Comparison of ENCODE assay signal across 21 cellular contexts in genomic region chr19:37926255-37926654, GRCh38.
"Had no signal": no experiment of that assay in that cellular context is flagged by ENCODE, and none has a peak within 500 bp of the region (broad histone marks: within the 10 kb centered on the region; RNA-seq: fewer than 3 reads in every experiment).

No MANE protein-coding gene starts in this region.

- DNase-seq: activated CD4-positive, alpha-beta T cell treated with anti-CD3 and anti-CD28 coated beads for 1 hour; activated CD4-positive, alpha-beta T cell treated with anti-CD3 and anti-CD28 coated beads, Interleukin-2, amount 50 U/mL, for 48 hours; activated gamma-delta T cell; erythroblast; foreskin melanocyte; nephron progenitor cell; occipital lobe; retina; stimulated activated CD4-positive, alpha-beta T cell treated with anti-CD3 and anti-CD28 coated beads, Interleukin-12 subunit alpha, Interleukin-12 subunit beta, amount 100 ng/mL, for 4 hours; stimulated activated CD4-positive, alpha-beta T cell treated with anti-CD3 and anti-CD28 coated beads, Interleukin-1b, Interleukin-23, amount 100 ng/mL, for 48 hours; stimulated activated CD8-positive, alpha-beta memory T cell treated with anti-CD3 and anti-CD28 coated beads, Interleukin-4, amount 100 ng/mL, for 48 hours; stimulated activated naive CD8-positive, alpha-beta T cell treated with anti-CD3 and anti-CD28 coated beads, Interleukin-15, Interleukin-2, amounts not matched to agents 100 U/mL and 50 U/mL, for 24 hours; T-helper 9 cell had no signal

- H3K4me3 ChIP-seq: ascending aorta, coronary artery, lung had no signal

- H3K27me3 Mint-ChIP-seq: activated naive CD4-positive, alpha-beta T cell treated with anti-CD3 and anti-CD28 coated beads, Interleukin-2, amount 50 U/mL, for 24 hours; central memory CD8-positive, alpha-beta T cell; type B pancreatic cell had no signal

- ATAC-seq: left lobe of liver; stimulated activated naive CD8-positive, alpha-beta T cell treated with anti-CD3 and anti-CD28 coated beads, Interleukin-15, Interleukin-2, amounts not matched to agents 100 U/mL and 50 U/mL, for 24 hours had no signal

- H3K9me3 Mint-ChIP-seq: activated naive CD4-positive, alpha-beta T cell treated with anti-CD3 and anti-CD28 coated beads, Interleukin-2, amount 50 U/mL, for 24 hours; central memory CD8-positive, alpha-beta T cell; nephron progenitor cell; type B pancreatic cell had no signal

- H3K27me3 ChIP-seq: ascending aorta had no signal

- H3K9me3 ChIP-seq: ascending aorta had no signal

- H3K36me3 Mint-ChIP-seq: type B pancreatic cell had no signal

- H3K4me3 Mint-ChIP-seq: activated naive CD4-positive, alpha-beta T cell treated with anti-CD3 and anti-CD28 coated beads, Interleukin-2, amount 50 U/mL, for 24 hours; central memory CD8-positive, alpha-beta T cell; mesothelial cell of epicardium; nephron progenitor cell; type B pancreatic cell had no signal

- H3K36me3 ChIP-seq: ascending aorta had no signal

- H3K27ac ChIP-seq: ascending aorta, coronary artery had no signal

- H3K4me1 ChIP-seq: ascending aorta had no signal

- H3K27ac Mint-ChIP-seq: activated naive CD4-positive, alpha-beta T cell treated with anti-CD3 and anti-CD28 coated beads, Interleukin-2, amount 50 U/mL, for 24 hours; mesothelial cell of epicardium; nephron progenitor cell; type B pancreatic cell had no signal
